In the genomic region with DNA sequence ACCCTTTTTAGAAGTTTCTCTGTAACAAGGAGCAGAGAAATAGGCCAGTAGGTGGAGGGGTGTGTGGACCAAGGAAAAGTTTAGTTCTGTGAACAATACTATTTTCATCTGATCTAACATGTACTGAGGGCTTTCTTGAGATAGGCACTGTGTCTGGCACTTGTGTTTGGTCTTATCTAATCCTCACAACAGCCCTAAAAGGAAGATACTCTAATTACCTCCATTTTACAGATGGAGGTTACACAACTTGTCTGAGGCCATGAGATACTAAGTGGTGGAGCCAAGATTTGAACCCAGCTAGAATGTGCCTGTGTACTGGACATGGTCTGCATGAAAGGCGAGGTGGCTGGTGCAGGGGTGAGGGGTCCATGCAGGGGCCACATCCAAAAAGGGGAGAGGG, we compare ENCODE assay signal across 15 cellular contexts. TPM values are rescaled to one million over a fixed set of nuclear protein-coding genes. Genes with fewer than 3 reads are reported as not detected.
A peak's percentile ranks its signal among the peaks of the same experiment; 100 is the strongest.
DNase-seq lines count a peak whose midpoint lies in the region; ATAC-seq, FAIRE-seq and TF ChIP-seq lines count a peak whose summit lies in the region.
"Had no signal": no experiment of that assay in that cellular context is flagged by ENCODE, and none has a peak within 500 bp of the region (broad histone marks: within the 10 kb centered on the region; RNA-seq: fewer than 3 reads in every experiment).

No MANE protein-coding gene starts in this region.

- H3K36me3 Mint-ChIP-seq in CD14-positive monocyte (peaks cover 35 to 40% of the 10 kb centered on the region in 2 donors), naive B cell (no peaks in the 10 kb centered on the region)
- H3K36me3 Mint-ChIP-seq in activated naive CD8-positive, alpha-beta T cell = no peaks in the 10 kb centered on the region

- intact Hi-C loops in CD14-positive monocyte (cut with micrococcal nuclease) = no loop called here

- FAIRE-seq in GM18507 (lab: Jason Lieb, UNC) = peak; percentile 56
- FAIRE-seq: urothelium cell line had no signal

- H3K27ac Mint-ChIP-seq in CD14-positive monocyte (peak overlapping the region; percentile 83 to 96 (median 94)), naive B cell (peak overlapping the region; percentile 49 to 94 (median 86))
- H3K27ac Mint-ChIP-seq in activated naive CD8-positive, alpha-beta T cell = peak overlapping the region; percentile 86

- ATAC-seq in naive B cell (ENCODE audit: low read depth in 2 of 2) = no peak
- no peak for ATAC-seq in HG03175 (IDR thresholded peaks at IDR 0.05; ENCODE audit: unreplicated experiment)
- ATAC-seq: SK-N-SH treated with all-trans-retinoic acid at 6 μM for 48 hours had no signal

- H3K4me1 Mint-ChIP-seq in CD14-positive monocyte = peaks cover 81% of the 10 kb centered on the region
- peaks cover 69% of the 10 kb centered on the region for H3K4me1 Mint-ChIP-seq in activated naive CD8-positive, alpha-beta T cell (ENCODE audit: low read depth)
- peaks cover 54 to 76% (median 76%) of the 10 kb centered on the region in 3 donors for H3K4me1 Mint-ChIP-seq in naive B cell

- no peak for TF ChIP-seq CTCF in CD14-positive monocyte (IDR thresholded peaks at IDR 0.05)

- H3K27me3 Mint-ChIP-seq in CD14-positive monocyte (ENCODE audit: low read depth in 3 of 3) (peaks cover 0 to 5% (median 5%) of the 10 kb centered on the region in 3 donors), naive B cell (no peaks in the 10 kb centered on the region)
- H3K27me3 Mint-ChIP-seq in activated naive CD8-positive, alpha-beta T cell = no peaks in the 10 kb centered on the region

- DNase-seq in CD14-positive monocyte (ENCODE audit: low spot score) = no peak
- no peak for DNase-seq in GM18507 (ENCODE audit: extremely low spot score, insufficient read length, low read depth)
- no peak for DNase-seq in naive B cell
- no peak for DNase-seq in SIG-M5 treated with dmso at 0.1 percent for 504 hours (lab: John Stamatoyannopoulos, UW; ENCODE audit: unreplicated experiment)
- DNase-seq in anterior cingulate cortex (lab: John Stamatoyannopoulos, UW) = no peak
- no peak for DNase-seq in NCI-H1105 treated with DMSO at 0.1 percent for 48 hours (lab: John Stamatoyannopoulos, UW)
- DNase-seq: glutamatergic neuron; NCI-H1092; NCI-H2227 treated with DMSO at 0.1 percent for 48 hours; stimulated activated CD4-positive, alpha-beta T cell treated with anti-CD3 and anti-CD28 coated beads, Interleukin-2, amount 100 ng/mL, for 24 hours; stimulated activated CD8-positive, alpha-beta memory T cell treated with anti-CD3 and anti-CD28 coated beads, Interleukin-4, amount 100 ng/mL, for 48 hours had no signal

- peak overlapping the region in 1 of 2 donors; percentile 42 for H3K4me3 Mint-ChIP-seq in CD14-positive monocyte
- H3K4me3 Mint-ChIP-seq in activated naive CD8-positive, alpha-beta T cell = peak overlapping the region; percentile 49
- peak overlapping the region; percentile 41 to 87 (median 78) for H3K4me3 Mint-ChIP-seq in naive B cell

- H3K9me3 Mint-ChIP-seq in CD14-positive monocyte = no peaks in the 10 kb centered on the region
- no peaks in the 10 kb centered on the region for H3K9me3 Mint-ChIP-seq in activated naive CD8-positive, alpha-beta T cell (ENCODE audit: low read depth)
- H3K9me3 Mint-ChIP-seq in naive B cell = no peaks in the 10 kb centered on the region

RNA-seq across cellular contexts. Expression of gene TNFSF12, which starts 4.5 kb away (rescaled TPM):
- polyA plus RNA-seq in CD14-positive monocyte = 10 to 100 TPM; 37.7 to 50.2 TPM
- 10 to 100 TPM; 21.6 to 33.3 (median 28.0) TPM for polyA plus RNA-seq in naive B cell (ENCODE audit: low read depth in 6 of 6)

RNA-seq across cellular contexts. Expression of gene TNFSF13, which starts 5.2 kb away (rescaled TPM):
- polyA plus RNA-seq in CD14-positive monocyte (100 to 1,000 TPM; 491 to 523 TPM), naive B cell (ENCODE audit: low read depth in 6 of 6) (10 to 100 TPM; 32.2 to 43.1 (median 38.5) TPM)

RNA-seq across cellular contexts. Expression of gene SENP3, which starts 8.4 kb away (rescaled TPM):
- polyA plus RNA-seq in CD14-positive monocyte (1 to 10 TPM; 2.9 to 5.6 TPM), naive B cell (ENCODE audit: low read depth in 6 of 6) (10 to 100 TPM; 16.0 to 21.9 (median 18.2) TPM)

RNA-seq across cellular contexts. Expression of gene CD68, which starts 26.1 kb away (rescaled TPM):
- polyA plus RNA-seq in CD14-positive monocyte (100 to 1,000 TPM; 642 to 884 TPM), naive B cell (ENCODE audit: low read depth in 6 of 6) (1 to 10 TPM; 3.3 to 7.4 (median 6.8) TPM)

RNA-seq across cellular contexts. Expression of gene MPDU1, which starts 30.3 kb away (rescaled TPM):
- polyA plus RNA-seq in CD14-positive monocyte (100 to 1,000 TPM; 103 to 107 TPM), naive B cell (ENCODE audit: low read depth in 6 of 6) (10 to 100 TPM; 27.8 to 59.7 (median 43.1) TPM)

Comparison
In these comparisons a context has a peak if more than half of its experiments do, and no peak if none do; other contexts are left out.
1. RNA of gene TNFSF13, which starts 5.2 kb away (polyA plus RNA-seq): 491 to 523 TPM in CD14-positive monocyte; 32.2 to 43.1 TPM in naive B cell; every median in the first group is over 10 times any median in the second.
2. Peak in every context shown above with its lines, with median percentiles within 50 percentile points of each other: H3K27ac Mint-ChIP-seq.